In the genomic region with DNA sequence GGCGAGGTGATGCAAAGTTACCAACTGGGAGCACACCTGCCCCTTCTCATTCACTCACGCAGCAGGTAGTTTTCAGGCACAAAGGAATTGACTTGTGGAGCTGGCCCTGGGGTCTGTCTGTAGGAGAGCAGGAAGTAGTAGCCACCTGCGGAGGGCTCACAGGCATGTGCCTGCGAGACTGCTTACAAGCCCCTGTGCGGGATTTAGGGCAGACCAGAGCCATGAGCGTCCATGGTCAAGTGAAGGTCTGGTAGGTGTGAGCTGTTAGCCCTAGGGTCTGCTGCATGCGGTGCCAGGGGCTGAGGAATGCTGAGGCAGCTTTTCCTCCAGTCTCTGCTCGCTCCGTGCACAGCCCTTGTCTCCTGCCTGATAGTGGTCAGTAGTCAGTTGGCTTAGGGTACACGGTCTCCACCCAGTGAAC, we compare ENCODE assay signal across 11 cellular contexts. TPM values are rescaled to one million over a fixed set of nuclear protein-coding genes. Genes with fewer than 3 reads are reported as not detected.
DNase-seq lines count a peak whose midpoint lies in the region; ATAC-seq and TF ChIP-seq lines count a peak whose summit lies in the region.
"Had no signal": no experiment of that assay in that cellular context is flagged by ENCODE, and none has a peak within 500 bp of the region (broad histone marks: within the 10 kb centered on the region; RNA-seq: fewer than 3 reads in every experiment).

No MANE protein-coding gene starts in this region.

- peak overlapping the region; percentile 95 for H3K27ac Mint-ChIP-seq in activated naive CD8-positive, alpha-beta T cell treated with anti-CD3 and anti-CD28 coated beads, Interleukin-2, amount 50 U/mL, for 24 hours
- peak overlapping the region; percentile 90 for H3K27ac Mint-ChIP-seq in neural progenitor cell
- no peak overlapping the region for H3K27ac Mint-ChIP-seq in mesothelial cell of epicardium

- H3K79me2 ChIP-seq in DND-41 (ENCODE audit: insufficient read depth, low read length) (peaks cover 78% of the 10 kb centered on the region), neural progenitor cell (ENCODE audit: low read depth) (peaks cover 71% of the 10 kb centered on the region)

- H3K36me3 Mint-ChIP-seq in activated naive CD8-positive, alpha-beta T cell treated with anti-CD3 and anti-CD28 coated beads, Interleukin-2, amount 50 U/mL, for 24 hours (ENCODE audit: low read depth): peaks cover 3% of the 10 kb centered on the region
- H3K36me3 Mint-ChIP-seq in neural progenitor cell (peaks cover 15% of the 10 kb centered on the region), mesothelial cell of epicardium (no peaks in the 10 kb centered on the region)

- peaks cover 94% of the 10 kb centered on the region for H3K4me1 Mint-ChIP-seq in activated naive CD8-positive, alpha-beta T cell treated with anti-CD3 and anti-CD28 coated beads, Interleukin-2, amount 50 U/mL, for 24 hours
- H3K4me1 Mint-ChIP-seq in neural progenitor cell: peaks cover 27% of the 10 kb centered on the region
- peaks cover 18% of the 10 kb centered on the region for H3K4me1 Mint-ChIP-seq in mesothelial cell of epicardium

- DNase-seq in DND-41 (peak; percentile 50), NB4 (ENCODE audit: low read depth) (no peak), neural progenitor cell (ENCODE audit: low spot score) (no peak), mesothelial cell of epicardium (ENCODE audit: low spot score in 2 of 2, unreplicated experiment in 2 of 2) (no peak), HuH-7.5 (ENCODE audit: low spot score) (no peak), medulla oblongata (ENCODE audit: extremely low spot score) (no peak)
- DNase-seq in activated naive CD8-positive, alpha-beta T cell treated with anti-CD3 and anti-CD28 coated beads, Interleukin-2, amount 50 U/mL, for 24 hours: no peak
- DNase-seq: DMS 273 treated with DMSO at 0.1 percent for 48 hours; effector CD8-positive, alpha-beta T cell had no signal

- H3K9me3 Mint-ChIP-seq in activated naive CD8-positive, alpha-beta T cell treated with anti-CD3 and anti-CD28 coated beads, Interleukin-2, amount 50 U/mL, for 24 hours: no peaks in the 10 kb centered on the region
- H3K9me3 Mint-ChIP-seq in neural progenitor cell (no peaks in the 10 kb centered on the region), mesothelial cell of epicardium (no peaks in the 10 kb centered on the region)

- no peaks in the 10 kb centered on the region for H3K27me3 Mint-ChIP-seq in activated naive CD8-positive, alpha-beta T cell treated with anti-CD3 and anti-CD28 coated beads, Interleukin-2, amount 50 U/mL, for 24 hours
- H3K27me3 Mint-ChIP-seq in neural progenitor cell (ENCODE audit: insufficient read depth, low read depth) (peaks cover 5% of the 10 kb centered on the region), mesothelial cell of epicardium (ENCODE audit: low read depth) (no peaks in the 10 kb centered on the region)

- peak; percentile 6 for TF ChIP-seq CTCF in DND-41 (IDR thresholded peaks at IDR 0.05; ENCODE audit: borderline replicate concordance, extremely low read depth, low read length, poor library complexity, severe bottlenecking)
- no peak for TF ChIP-seq CTCF in NB4 (IDR thresholded peaks at IDR 0.05; ENCODE audit: low read depth, low read length)
- no peak for TF ChIP-seq CTCF in neural progenitor cell (IDR thresholded peaks at IDR 0.05)
- TF ChIP-seq CTCF in mesothelial cell of epicardium (IDR thresholded peaks at IDR 0.05; ENCODE audit: unreplicated experiment): no peak

- H3K27me3 ChIP-seq in DND-41 (ENCODE audit: insufficient read depth, low read length, poor library complexity) (no peaks in the 10 kb centered on the region), neural progenitor cell (no peaks in the 10 kb centered on the region)
- H3K27me3 ChIP-seq: hepatocyte had no signal

- no peaks in the 10 kb centered on the region for H3F3A ChIP-seq in neural progenitor cell (ENCODE audit: low read depth)

- H3K4me1 ChIP-seq in DND-41 (ENCODE audit: insufficient read depth, low read length) (peaks cover 81% of the 10 kb centered on the region), neural progenitor cell (peaks cover 5% of the 10 kb centered on the region)

- TF ChIP-seq POLR2A in NB4 (IDR thresholded peaks at IDR 0.05; ENCODE audit: extremely low read depth, insufficient read length): no peak

- peak overlapping the region; percentile 56 for H3K4me3 Mint-ChIP-seq in activated naive CD8-positive, alpha-beta T cell treated with anti-CD3 and anti-CD28 coated beads, Interleukin-2, amount 50 U/mL, for 24 hours
- H3K4me3 Mint-ChIP-seq in neural progenitor cell: no peak overlapping the region
- H3K4me3 Mint-ChIP-seq in mesothelial cell of epicardium: no peak overlapping the region

- H2AFZ ChIP-seq in DND-41 (ENCODE audit: low read depth, low read length): peak overlapping the region; percentile 60
- no peak overlapping the region for H2AFZ ChIP-seq in neural progenitor cell (replicated peaks)
- H2AFZ ChIP-seq: hepatocyte had no signal

- no peaks in the 10 kb centered on the region for H3K9me3 ChIP-seq in DND-41 (ENCODE audit: insufficient read depth, low read length, severe bottlenecking)
- H3K9me3 ChIP-seq in neural progenitor cell (ENCODE audit: low read depth): no peaks in the 10 kb centered on the region

- ATAC-seq in DND-41 (ENCODE audit: insufficient read depth, low read depth) (peak; percentile 5), HG03354 (IDR thresholded peaks at IDR 0.05; ENCODE audit: poor library complexity, severe bottlenecking, unreplicated experiment) (no peak)
- ATAC-seq in activated naive CD8-positive, alpha-beta T cell treated with anti-CD3 and anti-CD28 coated beads, Interleukin-2, amount 50 U/mL, for 24 hours: no peak

- peak overlapping the region; percentile 52 for H3K9ac ChIP-seq in DND-41 (ENCODE audit: low read depth, low read length)
- H3K9ac ChIP-seq in neural progenitor cell: no peak overlapping the region

- peak overlapping the region in 1 of 2 experiments; percentile 48; a peak in 2 of 4 replicates for H3K4me3 ChIP-seq in DND-41 (ENCODE audit: low read depth in 1 of 2, low read length in 2 of 2)
- H3K4me3 ChIP-seq in NB4 (ENCODE audit: low read depth, low read length): peak overlapping the region; percentile 8
- H3K4me3 ChIP-seq in neural progenitor cell: no peak overlapping the region
- H3K4me3 ChIP-seq: hepatocyte had no signal

- H4K20me1 ChIP-seq in DND-41 (ENCODE audit: insufficient read depth, low read length) (peaks cover 41% of the 10 kb centered on the region), neural progenitor cell (ENCODE audit: low read depth) (peaks cover 69% of the 10 kb centered on the region)

- H3K4me2 ChIP-seq in DND-41 (ENCODE audit: insufficient read depth, low read length): peak overlapping the region; percentile 61
- H3K4me2 ChIP-seq in neural progenitor cell: no peak overlapping the region
- H3K4me2 ChIP-seq: hepatocyte had no signal

- H3K36me3 ChIP-seq in DND-41 (ENCODE audit: insufficient read depth, low read length): no peaks in the 10 kb centered on the region; the same call in 1 of the 2 replicates
- H3K36me3 ChIP-seq in neural progenitor cell: no peaks in the 10 kb centered on the region

- H3K27ac ChIP-seq in DND-41 (ENCODE audit: low read length): peak overlapping the region; percentile 92
- H3K27ac ChIP-seq in neural progenitor cell: no peak overlapping the region
- H3K27ac ChIP-seq: hepatocyte had no signal

RNA-seq across cellular contexts. Expression of gene INPP4A, which starts 18.9 kb away (rescaled TPM):
- total RNA-seq in neural progenitor cell (ENCODE audit: low replicate concordance): 34.2 and 35.1 TPM in 2 replicates
- 37.3 to 40.7 TPM (median 37.3 TPM) in 3 replicates for total RNA-seq in mesothelial cell of epicardium
